ENCODE assay signal across 19 cellular contexts in genomic region chr1:197733324-197733723, GRCh38. TPM values are rescaled to one million over a fixed set of nuclear protein-coding genes. Genes with fewer than 3 reads are reported as not detected.
DNase-seq lines count a peak whose midpoint lies in the region; ATAC-seq and TF ChIP-seq lines count a peak whose summit lies in the region.
"Had no signal": no experiment of that assay in that cellular context is flagged by ENCODE, and none has a peak within 500 bp of the region (broad histone marks: within the 10 kb centered on the region; RNA-seq: fewer than 3 reads in every experiment).

No MANE protein-coding gene starts in this region.

- H2BK5ac ChIP-seq in mesendoderm (ENCODE audit: low read length), result no peak overlapping the region

- intact Hi-C loops in mammary epithelial cell (cut with micrococcal nuclease) (no loop called here), breast epithelium (cut with DNase I; ENCODE audit: low total_unique reads) (no loop called here)

- no peak overlapping the region for H3K23ac ChIP-seq in mesendoderm (ENCODE audit: low read length)

- no peaks in the 10 kb centered on the region for H3K27me3 Mint-ChIP-seq in brain
- H3K27me3 Mint-ChIP-seq: CD4-positive, alpha-beta memory T cell had no signal

- H3K36me3 ChIP-seq in mammary epithelial cell (ENCODE audit: insufficient read depth, low read length) (no peaks in the 10 kb centered on the region), breast epithelium (no peaks in the 10 kb centered on the region), mesendoderm (ENCODE audit: control insufficient read depth, insufficient read depth, low read length) (no peaks in the 10 kb centered on the region)

- H2BK120ac ChIP-seq in mesendoderm (ENCODE audit: low read depth, low read length), result no peak overlapping the region

- peaks cover 6% of the 10 kb centered on the region for H3K36me3 Mint-ChIP-seq in brain

- peaks cover 13% of the 10 kb centered on the region for H3K4me1 ChIP-seq in mammary epithelial cell (ENCODE audit: insufficient read depth, low read length)
- H3K4me1 ChIP-seq in breast epithelium, result no peaks in the 10 kb centered on the region
- no peaks in the 10 kb centered on the region for H3K4me1 ChIP-seq in mesendoderm (ENCODE audit: control insufficient read depth, low read depth, low read length)

- H4K8ac ChIP-seq in mesendoderm (ENCODE audit: low read depth, low read length), result no peak overlapping the region

- H3K27ac Mint-ChIP-seq in brain, result peak overlapping the region in 2 of 5 experiments; percentile 9 to 75

- H3K9ac ChIP-seq in mammary epithelial cell (ENCODE audit: insufficient read depth, low read length) (no peak overlapping the region), mesendoderm (ENCODE audit: low read length) (no peak overlapping the region)

- H2AFZ ChIP-seq in mammary epithelial cell (ENCODE audit: low read depth, low read length), result peak overlapping the region; percentile 3

- no peak overlapping the region for H3K4ac ChIP-seq in mesendoderm (ENCODE audit: low read depth, low read length)

- ATAC-seq in HG03025 (IDR thresholded peaks at IDR 0.05; ENCODE audit: low FRiP score, unreplicated experiment), result no peak
- ATAC-seq: HCT116 had no signal

- H3K27me3 ChIP-seq in mammary epithelial cell (ENCODE audit: insufficient read depth, low read length) (no peaks in the 10 kb centered on the region), breast epithelium (no peaks in the 10 kb centered on the region), mesendoderm (ENCODE audit: insufficient read depth, low read length, poor library complexity) (no peaks in the 10 kb centered on the region)

- in situ Hi-C loops in mammary epithelial cell (cut with MboI; ENCODE audit: low sequenced_read_pairs in 2 of 2), result no loop called here

- H3K9me3 ChIP-seq in mammary epithelial cell (replicated peaks; ENCODE audit: insufficient read depth, low read length) (peaks cover 3% of the 10 kb centered on the region), breast epithelium (no peaks in the 10 kb centered on the region)

- CTCF ChIA-PET in mammary epithelial cell (lab: Charles Lee; ENCODE audit: low non-redundant PET), result no interaction called here

- H3K4me2 ChIP-seq in mammary epithelial cell (ENCODE audit: insufficient read depth, low read depth, low read length) (no peak overlapping the region), mesendoderm (ENCODE audit: low read length) (no peak overlapping the region)

- H3K9me3 Mint-ChIP-seq in brain, result peaks cover 0 to 8% (median 7%) of the 10 kb centered on the region in 5 experiments

- H3K4me1 Mint-ChIP-seq in brain, result peaks cover 13% of the 10 kb centered on the region

- dilution Hi-C loops in mammary epithelial cell (cut with HindIII; ENCODE audit: low sequenced_read_pairs), result no loop called here

- DNase-seq in mammary epithelial cell (no peak), breast epithelium (ENCODE audit: low spot score in 2 of 2) (no peak), mesendoderm (no peak), retina (peak; percentile 69)
- DNase-seq in activated CD4-positive, alpha-beta T cell treated with anti-CD3 and anti-CD28 coated beads for 1 hour, result no peak
- no peak for DNase-seq in NK-92 treated with Interleukin-12 subunit alpha and Interleukin-12 subunit beta, amount 100 ng/mL, for 24 hours (lab: John Stamatoyannopoulos, UW)
- DNase-seq: 8988T; CD4-positive, alpha-beta memory T cell; KBM-7; MV-4-11; NCI-H1417 treated with DMSO at 0.1 percent for 48 hours; NCI-H1930; NCI-H526 treated with DMSO at 0.1 percent for 48 hours; OCI-M1; SIG-M5 had no signal

- H4K20me1 ChIP-seq in mammary epithelial cell (ENCODE audit: insufficient read depth, low read length), result no peaks in the 10 kb centered on the region

- no peak for TF ChIP-seq CTCF in mammary epithelial cell (conservative IDR thresholded peaks at IDR 0.05 in 1 of 2, IDR thresholded peaks at IDR 0.05 in 1 of 2; ENCODE audit: extremely low read depth in 1 of 2, insufficient read depth in 1 of 2, low read depth in 1 of 2, low read length in 2 of 2)
- TF ChIP-seq CTCF in breast epithelium (IDR thresholded peaks at IDR 0.05), result no peak
- TF ChIP-seq CTCF in brain (conservative IDR thresholded peaks at IDR 0.05), result no peak

- peak overlapping the region; percentile 44 for H4K5ac ChIP-seq in mesendoderm (ENCODE audit: low read length)

- peak overlapping the region in 3 of 5 experiments; percentile 5 to 68 (median 25) for H3K4me3 Mint-ChIP-seq in brain
- H3K4me3 Mint-ChIP-seq: CD4-positive, alpha-beta memory T cell had no signal

- H3K18ac ChIP-seq in mesendoderm (ENCODE audit: low read length), result no peak overlapping the region

- H3K4me3 ChIP-seq in mammary epithelial cell (replicated peaks in 1 of 3; ENCODE audit: insufficient read depth in 1 of 3, low read depth in 2 of 3, low read length in 3 of 3), result no peak overlapping the region
- no peak overlapping the region for H3K4me3 ChIP-seq in breast epithelium
- H3K4me3 ChIP-seq in mesendoderm (ENCODE audit: low read length), result no peak overlapping the region

- no peak overlapping the region for H2AK5ac ChIP-seq in mesendoderm (ENCODE audit: low read length)

- no peak overlapping the region for H3K56ac ChIP-seq in mesendoderm (ENCODE audit: low read length)

- BruUV-seq in mammary epithelial cell (replicated peaks; lab: Mats Ljungman, UMichigan), result no TSS peak

- no peak for TF ChIP-seq POLR2A in breast epithelium (IDR thresholded peaks at IDR 0.05)

- peaks cover 12% of the 10 kb centered on the region for H3K79me2 ChIP-seq in mammary epithelial cell (ENCODE audit: insufficient read depth, low read length)
- no peaks in the 10 kb centered on the region for H3K79me2 ChIP-seq in mesendoderm (ENCODE audit: control insufficient read depth, insufficient read depth, low read length)

- no peak overlapping the region for H3K27ac ChIP-seq in mammary epithelial cell (ENCODE audit: insufficient read depth, low read depth, low read length)
- H3K27ac ChIP-seq in breast epithelium, result no peak overlapping the region
- H3K27ac ChIP-seq in mesendoderm (ENCODE audit: low read depth, low read length), result no peak overlapping the region
- H3K27ac ChIP-seq: HL-60 had no signal

- no peak overlapping the region for H2BK15ac ChIP-seq in mesendoderm (replicated peaks; ENCODE audit: low read depth)

- H3K79me1 ChIP-seq in mesendoderm (ENCODE audit: low read length), result no peaks in the 10 kb centered on the region

- WGBS in mammary epithelial cell (ENCODE audit: low coverage, missing lambda C conversion rate), result 20% methylated on average over 5 of the region's 5 CpGs
- WGBS in mesendoderm (ENCODE audit: extremely low coverage, insufficient coverage, low lambda C conversion rate), result no CpG with 5 or more reads among the region's 5 CpGs

RNA-seq across cellular contexts. Expression of gene DENND1B, which starts 42.0 kb away (rescaled TPM):
- total RNA-seq in mammary epithelial cell (10 to 100 TPM; 12.5 to 31.7 TPM), breast epithelium (10 to 100 TPM; 10.1 to 54.7 (median 29.8) TPM)
- polyA plus RNA-seq in mammary epithelial cell (2.8 TPM), brain (ENCODE audit: insufficient read depth, low read depth, low replicate concordance) (0.34 TPM)
- 7.1 TPM for polyA minus RNA-seq in mammary epithelial cell
- polyA plus RNA-seq in mesendoderm (2013, experiment 1 of 2), result 1.2 TPM
- 1.2 TPM for polyA plus RNA-seq in mesendoderm (2013, experiment 2 of 2)
